Comparison of ENCODE assay signal across 24 cellular contexts in genomic region chr7:102222445-102222844, GRCh38.
DNase-seq lines count a peak whose midpoint lies in the region; ATAC-seq and TF ChIP-seq lines count a peak whose summit lies in the region.
"Had no signal": no experiment of that assay in that cellular context is flagged by ENCODE, and none has a peak within 500 bp of the region (broad histone marks: within the 10 kb centered on the region; RNA-seq: fewer than 3 reads in every experiment).

No MANE protein-coding gene starts in this region.

- peak; percentile 9 for DNase-seq in EL
- DNase-seq in RKO (ENCODE audit: low spot score), result peak; percentile 27
- peak; percentile 12 for DNase-seq in fibroblast of gingiva (ENCODE audit: low read depth)
- DNase-seq in osteoblast (ENCODE audit: insufficient read length, low spot score, missing footprints), result peak; percentile 86
- no peak for DNase-seq in OCI-M2 (lab: John Stamatoyannopoulos, UW; ENCODE audit: unreplicated experiment)
- DNase-seq in activated naive CD4-positive, alpha-beta T cell treated with anti-CD3 and anti-CD28 coated beads, Interleukin-2, amount 50 U/mL, for 72 hours (ENCODE audit: low spot score in 2 of 2), result no peak
- no peak for DNase-seq in GM13977 (ENCODE audit: low spot score)
- no peak for DNase-seq in osteocyte (ENCODE audit: extremely low spot score, unreplicated experiment)
- DNase-seq: activated CD4-positive, alpha-beta T cell treated with anti-CD3 and anti-CD28 coated beads, Interleukin-2, amount 50 U/mL, for 4 hours; activated gamma-delta T cell; activated T-cell treated with anti-CD3 and anti-CD28 coated beads for 4 hours; amniotic stem cell; dermis blood vessel endothelial cell; HFFc6; immature natural killer cell; left ventricle myocardium superior; NCI-H524; small intestine; stimulated activated naive B cell treated with anti-CD40 and anti-IgM and Interleukin-4, amounts not matched to agents 10 μg/mL and 1 μg/mL and 100 μg/mL, for 72 hours had no signal

- no peaks in the 10 kb centered on the region for H3K27me3 ChIP-seq in osteoblast (ENCODE audit: insufficient read depth, low read length)
- H3K27me3 ChIP-seq: hepatocyte had no signal

- in situ Hi-C loops in GM13977 (cut with MboI; ENCODE audit: low pct_unique_long_range_greater_than_20kb, low sequenced_read_pairs, unreplicated experiment), result no loop called here

- TF ChIP-seq CTCF in osteoblast (IDR thresholded peaks at IDR 0.05; ENCODE audit: extremely low read depth, low read depth, low read length) (no peak), GM13977 (IDR thresholded peaks at IDR 0.05; ENCODE audit: extremely low read depth, insufficient read depth, missing control alignments) (no peak), osteocyte (IDR thresholded peaks at IDR 0.05) (no peak)

- no peaks in the 10 kb centered on the region for H3K27me3 Mint-ChIP-seq in osteocyte (ENCODE audit: unreplicated experiment)
- H3K27me3 Mint-ChIP-seq: stimulated activated naive B cell treated with anti-CD40 and anti-IgM and Interleukin-4, amounts not matched to agents 10 μg/mL and 1 μg/mL and 100 μg/mL, for 72 hours had no signal

- no peak overlapping the region for H3K4me3 Mint-ChIP-seq in osteocyte (ENCODE audit: unreplicated experiment)
- H3K4me3 Mint-ChIP-seq: CD8-positive, alpha-beta T cell; HFFc6; immature natural killer cell; stimulated activated naive B cell treated with anti-CD40 and anti-IgM and Interleukin-4, amounts not matched to agents 10 μg/mL and 1 μg/mL and 100 μg/mL, for 72 hours had no signal

- H3K9me3 ChIP-seq in osteoblast (ENCODE audit: low read depth, low read length), result no peaks in the 10 kb centered on the region
- H3K9me3 ChIP-seq: prostate gland, thoracic aorta had no signal

- no peak overlapping the region for H3K4me3 ChIP-seq in osteoblast (ENCODE audit: insufficient read depth, low read length)
- H3K4me3 ChIP-seq: hepatocyte, prostate gland, SK-N-MC, thoracic aorta had no signal

- H3K79me2 ChIP-seq in osteoblast (ENCODE audit: insufficient read depth, low read length), result no peaks in the 10 kb centered on the region
- H3K79me2 ChIP-seq: hepatocyte had no signal

- H3K27ac ChIP-seq in osteoblast (ENCODE audit: low read depth, low read length), result no peak overlapping the region
- H3K27ac ChIP-seq: hepatocyte, prostate gland, SK-N-MC, thoracic aorta had no signal

- H2AFZ ChIP-seq in osteoblast (ENCODE audit: low read length), result no peak overlapping the region
- H2AFZ ChIP-seq: hepatocyte had no signal

- H3K4me1 ChIP-seq in osteoblast (ENCODE audit: insufficient read depth, low read length), result peaks cover 16% of the 10 kb centered on the region
- H3K4me1 ChIP-seq: prostate gland had no signal

- peaks cover 3% of the 10 kb centered on the region for H3K36me3 ChIP-seq in osteoblast (ENCODE audit: insufficient read depth, low read length)
- H3K36me3 ChIP-seq: prostate gland, thoracic aorta had no signal

- no peaks in the 10 kb centered on the region for H3K36me3 Mint-ChIP-seq in activated naive CD4-positive, alpha-beta T cell treated with anti-CD3 and anti-CD28 coated beads, Interleukin-2, amount 50 U/mL, for 72 hours
- no peaks in the 10 kb centered on the region for H3K36me3 Mint-ChIP-seq in osteocyte (ENCODE audit: unreplicated experiment)

- no peak overlapping the region for H3K27ac Mint-ChIP-seq in activated naive CD4-positive, alpha-beta T cell treated with anti-CD3 and anti-CD28 coated beads, Interleukin-2, amount 50 U/mL, for 72 hours
- H3K27ac Mint-ChIP-seq in osteocyte (ENCODE audit: unreplicated experiment), result no peak overlapping the region
- H3K27ac Mint-ChIP-seq: CD8-positive, alpha-beta T cell; HFFc6; stimulated activated naive B cell treated with anti-CD40 and anti-IgM and Interleukin-4, amounts not matched to agents 10 μg/mL and 1 μg/mL and 100 μg/mL, for 72 hours had no signal

- no peaks in the 10 kb centered on the region for H3K9me3 Mint-ChIP-seq in activated naive CD4-positive, alpha-beta T cell treated with anti-CD3 and anti-CD28 coated beads, Interleukin-2, amount 50 U/mL, for 72 hours
- H3K9me3 Mint-ChIP-seq in osteocyte (ENCODE audit: unreplicated experiment), result no peaks in the 10 kb centered on the region
- H3K9me3 Mint-ChIP-seq: CD8-positive, alpha-beta T cell; HFFc6; immature natural killer cell; stimulated activated naive B cell treated with anti-CD40 and anti-IgM and Interleukin-4, amounts not matched to agents 10 μg/mL and 1 μg/mL and 100 μg/mL, for 72 hours had no signal

- H4K20me1 ChIP-seq in osteoblast (ENCODE audit: insufficient read depth, low read length), result peaks cover 9% of the 10 kb centered on the region

- no peak for ATAC-seq in activated naive CD4-positive, alpha-beta T cell treated with anti-CD3 and anti-CD28 coated beads, Interleukin-2, amount 50 U/mL, for 72 hours
- ATAC-seq: left ventricle myocardium superior; stimulated activated naive B cell treated with anti-CD40 and anti-IgM and Interleukin-4, amounts not matched to agents 10 μg/mL and 1 μg/mL and 100 μg/mL, for 72 hours had no signal

- peaks cover 13% of the 10 kb centered on the region for H3K4me1 Mint-ChIP-seq in osteocyte (ENCODE audit: unreplicated experiment)
- H3K4me1 Mint-ChIP-seq: stimulated activated naive B cell treated with anti-CD40 and anti-IgM and Interleukin-4, amounts not matched to agents 10 μg/mL and 1 μg/mL and 100 μg/mL, for 72 hours had no signal

- no peak overlapping the region for H3K4me2 ChIP-seq in osteoblast (ENCODE audit: insufficient read depth, low read length)
- H3K4me2 ChIP-seq: hepatocyte had no signal

Comparison
In these comparisons a context has a peak if more than half of its experiments do, and no peak if none do; other contexts are left out.
1. DNase-seq: peak in EL (single experiment), RKO (single experiment), fibroblast of gingiva (single experiment) and osteoblast (single experiment); none in OCI-M2 (single experiment), activated naive CD4-positive, alpha-beta T cell treated with anti-CD3 and anti-CD28 coated beads, Interleukin-2, amount 50 U/mL, for 72 hours (0 of 2), GM13977 (single experiment) and osteocyte (single experiment).